8 cellular contexts compared by ENCODE assay signal in genomic region chr5:32172908-32173393, GRCh38. TPM values are rescaled to one million over a fixed set of nuclear protein-coding genes. Genes with fewer than 3 reads are reported as not detected.
DNase-seq lines count a peak whose midpoint lies in the region; ATAC-seq and TF ChIP-seq lines count a peak whose summit lies in the region.

No MANE protein-coding gene starts in this region.

- no peaks in the 10 kb centered on the region for H3K27me3 ChIP-seq in DND-41 (ENCODE audit: insufficient read depth, low read length, poor library complexity)
- H3K27me3 ChIP-seq in naive thymus-derived CD4-positive, alpha-beta T cell (ENCODE audit: control insufficient read depth in 2 of 2, insufficient read depth in 2 of 2, low read length in 2 of 2): no peaks in the 10 kb centered on the region

- no peaks in the 10 kb centered on the region for H3K9me3 Mint-ChIP-seq in dendritic cell treated with granulocyte-macrophage colony-stimulating factor and Interleukin-4, amounts not matched to agents 40 ng/mL and 50 ng/mL, for 4 days
- no peaks in the 10 kb centered on the region for H3K9me3 Mint-ChIP-seq in naive thymus-derived CD4-positive, alpha-beta T cell

- peak overlapping the region; percentile 94 for H3K9ac ChIP-seq in DND-41 (ENCODE audit: low read depth, low read length)

- peak overlapping the region; percentile 97 for H2AFZ ChIP-seq in DND-41 (ENCODE audit: low read depth, low read length)

- intact Hi-C loops in dendritic cell treated with granulocyte-macrophage colony-stimulating factor and Interleukin-4, amounts not matched to agents 40 ng/mL and 50 ng/mL, for 4 days (cut with micrococcal nuclease): loop anchor here (5.0 to 10.0 kb wide), 2 partner anchors 59 to 272 kb away; partner anchors contain the start of gene ZFR
- intact Hi-C loops in naive thymus-derived CD4-positive, alpha-beta T cell (cut with micrococcal nuclease): loop anchor here (2.0 to 10.0 kb wide), 8 partner anchors 48 to 1832 kb away; partner anchors contain the start of genes AMACR (in 1 of the 2) and TARS1 (in 1 of the 2)

- H3K27ac ChIP-seq in DND-41 (ENCODE audit: low read length): peak overlapping the region; percentile 96
- peak overlapping the region; percentile 100 for H3K27ac ChIP-seq in naive thymus-derived CD4-positive, alpha-beta T cell (ENCODE audit: low read depth, low read length)

- H3K4me3 Mint-ChIP-seq in dendritic cell treated with granulocyte-macrophage colony-stimulating factor and Interleukin-4, amounts not matched to agents 40 ng/mL and 50 ng/mL, for 4 days: peak overlapping the region; percentile 100
- peak overlapping the region; percentile 85 to 100 (median 98) for H3K4me3 Mint-ChIP-seq in naive thymus-derived CD4-positive, alpha-beta T cell

- peak overlapping the region; percentile 62 for H3K4me2 ChIP-seq in DND-41 (ENCODE audit: insufficient read depth, low read length)

- H3K36me3 Mint-ChIP-seq in dendritic cell treated with granulocyte-macrophage colony-stimulating factor and Interleukin-4, amounts not matched to agents 40 ng/mL and 50 ng/mL, for 4 days (ENCODE audit: low read depth): peaks cover 46% of the 10 kb centered on the region
- H3K36me3 Mint-ChIP-seq in naive thymus-derived CD4-positive, alpha-beta T cell: peaks cover 7 to 39% (median 29%) of the 10 kb centered on the region in 5 donors

- POLR2A ChIA-PET in naive thymus-derived CD4-positive, alpha-beta T cell (lab: Charles Lee): interaction anchor here (0.6 to 2.8 kb wide), 3 partner anchors 15 to 412 kb away, joined by 3 to 11 read pairs (median 4); partner anchors contain the start of gene SUB1

- CTCF ChIA-PET in naive thymus-derived CD4-positive, alpha-beta T cell (lab: Charles Lee): no interaction called here

- ATAC-seq in DND-41 (ENCODE audit: insufficient read depth, low read depth) (no peak), GM19395 (IDR thresholded peaks at IDR 0.05; ENCODE audit: unreplicated experiment) (no peak), GM19351 (IDR thresholded peaks at IDR 0.05; ENCODE audit: unreplicated experiment) (no peak), HG02981 (IDR thresholded peaks at IDR 0.05; ENCODE audit: unreplicated experiment) (no peak)
- no peak for ATAC-seq in naive thymus-derived CD4-positive, alpha-beta T cell

- peaks cover 51% of the 10 kb centered on the region for H3K4me1 Mint-ChIP-seq in dendritic cell treated with granulocyte-macrophage colony-stimulating factor and Interleukin-4, amounts not matched to agents 40 ng/mL and 50 ng/mL, for 4 days (ENCODE audit: low read depth)
- peaks cover 27 to 58% (median 45%) of the 10 kb centered on the region in 7 donors for H3K4me1 Mint-ChIP-seq in naive thymus-derived CD4-positive, alpha-beta T cell

- H3K36me3 ChIP-seq in DND-41 (ENCODE audit: insufficient read depth, low read length): peaks cover 38% of the 10 kb centered on the region
- H3K36me3 ChIP-seq in naive thymus-derived CD4-positive, alpha-beta T cell (ENCODE audit: control insufficient read depth in 2 of 3, insufficient read depth in 3 of 3, low read length in 3 of 3): peaks cover 0 to 13% (median 4%) of the 10 kb centered on the region in 3 experiments

- H3K27ac Mint-ChIP-seq in dendritic cell treated with granulocyte-macrophage colony-stimulating factor and Interleukin-4, amounts not matched to agents 40 ng/mL and 50 ng/mL, for 4 days: peak overlapping the region; percentile 100
- peak overlapping the region; percentile 94 to 99 (median 98) for H3K27ac Mint-ChIP-seq in naive thymus-derived CD4-positive, alpha-beta T cell

- peaks cover 66% of the 10 kb centered on the region for H3K79me2 ChIP-seq in DND-41 (ENCODE audit: insufficient read depth, low read length)

- peaks cover 25% of the 10 kb centered on the region for H4K20me1 ChIP-seq in DND-41 (ENCODE audit: insufficient read depth, low read length)

- no peak for TF ChIP-seq CTCF in DND-41 (IDR thresholded peaks at IDR 0.05; ENCODE audit: borderline replicate concordance, extremely low read depth, low read length, poor library complexity, severe bottlenecking)
- TF ChIP-seq CTCF in NB4 (IDR thresholded peaks at IDR 0.05; ENCODE audit: low read depth, low read length): no peak

- H3K9me3 ChIP-seq in DND-41 (ENCODE audit: insufficient read depth, low read length, severe bottlenecking): no peaks in the 10 kb centered on the region
- H3K9me3 ChIP-seq in naive thymus-derived CD4-positive, alpha-beta T cell (ENCODE audit: control insufficient read depth in 2 of 3, low read length in 3 of 3): no peaks in the 10 kb centered on the region

- no peak for TF ChIP-seq POLR2A in NB4 (IDR thresholded peaks at IDR 0.05; ENCODE audit: extremely low read depth, insufficient read length)

- H3K27me3 Mint-ChIP-seq in dendritic cell treated with granulocyte-macrophage colony-stimulating factor and Interleukin-4, amounts not matched to agents 40 ng/mL and 50 ng/mL, for 4 days: no peaks in the 10 kb centered on the region
- peaks cover 0 to 5% (median 0%) of the 10 kb centered on the region in 5 donors for H3K27me3 Mint-ChIP-seq in naive thymus-derived CD4-positive, alpha-beta T cell

- DNase-seq in DND-41: no peak
- peak; percentile 35 for DNase-seq in NB4 (ENCODE audit: low read depth)
- peak in 5 of 9 donors; percentile 10 to 28 (median 13) for DNase-seq in naive thymus-derived CD4-positive, alpha-beta T cell
- DNase-seq in NCI-H526 (lab: John Stamatoyannopoulos, UW): no peak

- peak overlapping the region; percentile 81 to 90 for H3K4me3 ChIP-seq in DND-41 (ENCODE audit: low read depth in 1 of 2, low read length in 2 of 2)
- peak overlapping the region; percentile 96 for H3K4me3 ChIP-seq in NB4 (ENCODE audit: low read depth, low read length)
- H3K4me3 ChIP-seq in naive thymus-derived CD4-positive, alpha-beta T cell (ENCODE audit: low read length): peak overlapping the region; percentile 87

- H3K4me1 ChIP-seq in DND-41 (ENCODE audit: insufficient read depth, low read length): peaks cover 31% of the 10 kb centered on the region
- H3K4me1 ChIP-seq in naive thymus-derived CD4-positive, alpha-beta T cell (ENCODE audit: control insufficient read depth in 2 of 2, insufficient read depth in 2 of 2, low read length in 2 of 2): peaks cover 7 to 11% of the 10 kb centered on the region in 2 donors

RNA-seq across cellular contexts. Expression of gene GOLPH3, which starts 1.2 kb away (rescaled TPM):
- 10 to 100 TPM; 46.9 to 66.5 (median 60.1) TPM for total RNA-seq in naive thymus-derived CD4-positive, alpha-beta T cell
- polyA plus RNA-seq in naive thymus-derived CD4-positive, alpha-beta T cell: 10 to 100 TPM; 83.9 to 86.1 TPM

Comparison
In these comparisons a context has a peak if more than half of its experiments do, and no peak if none do; other contexts are left out.
1. DNase-seq: peak in NB4 (single experiment) and naive thymus-derived CD4-positive, alpha-beta T cell (5 of 9); none in DND-41 (single experiment) and NCI-H526 (0 of 2).
2. Peak in every context shown above with its lines, with median percentiles within 50 percentile points of each other: H3K4me3 ChIP-seq.